24 cellular contexts compared by ENCODE assay signal in genomic region chr10:114033566-114033965, GRCh38. TPM values are rescaled to one million over a fixed set of nuclear protein-coding genes. Genes with fewer than 3 reads are reported as not detected.
"Had no signal": no experiment of that assay in that cellular context is flagged by ENCODE, and none has a peak within 500 bp of the region (broad histone marks: within the 10 kb centered on the region; RNA-seq: fewer than 3 reads in every experiment).

No MANE protein-coding gene starts in this region.

- H3K27ac ChIP-seq: brain microvascular endothelial cell, cardiac muscle cell, SJSA1 had no signal

- ATAC-seq: activated T-helper 17 cell treated with anti-CD3 and anti-CD28 coated beads, Interleukin-2, amount 50 U/mL, for 72 hours had no signal

- H3K4me3 ChIP-seq: cardiac muscle cell, SJSA1 had no signal

- H3K27ac Mint-ChIP-seq: activated B cell treated with CpG ODN at 0.5 μM for 24 hours; activated CD4-positive, alpha-beta T cell treated with anti-CD3 and anti-CD28 coated beads, Interleukin-2, amount 10 ng/mL, durations not matched to agents 24 days and 14 days; activated naive CD4-positive, alpha-beta T cell treated with anti-CD3 and anti-CD28 coated beads for 36 hours; activated naive CD8-positive, alpha-beta T cell treated with anti-CD3 and anti-CD28 coated beads for 36 hours; activated T-helper 17 cell treated with anti-CD3 and anti-CD28 coated beads, Interleukin-2, amount 50 U/mL, for 72 hours; T-helper 1 cell treated with Interleukin-12 subunit alpha and Interleukin-12 subunit beta and Interleukin-4 antibody, amounts not matched to agents 30 μg/mL and 1 μg/mL, for 36 hours had no signal

- H3K27me3 ChIP-seq: brain microvascular endothelial cell, SJSA1 had no signal

- H3K9me3 ChIP-seq: SJSA1 had no signal

- H3K4me1 Mint-ChIP-seq: activated B cell treated with CpG ODN at 0.5 μM for 24 hours; activated T-helper 17 cell treated with anti-CD3 and anti-CD28 coated beads, Interleukin-2, amount 50 U/mL, for 72 hours had no signal

- DNase-seq: activated B cell treated with CpG ODN at 0.5 μM for 24 hours; activated CD4-positive, alpha-beta T cell treated with anti-CD3 and anti-CD28 coated beads for 1 hour; activated CD4-positive, alpha-beta T cell treated with anti-CD3 and anti-CD28 coated beads, Interleukin-2, amount 10 ng/mL, durations not matched to agents 24 days and 14 days; activated CD4-positive, alpha-beta T cell treated with anti-CD3 and anti-CD28 coated beads, Interleukin-2, amount 50 U/mL, for 48 hours; activated gamma-delta T cell; activated naive CD4-positive, alpha-beta T cell treated with anti-CD3 and anti-CD28 coated beads for 36 hours; activated naive CD8-positive, alpha-beta T cell treated with anti-CD3 and anti-CD28 coated beads for 36 hours; activated T-cell treated with anti-CD3 and anti-CD28 coated beads for 4 hours; activated T-cell treated with anti-CD3 and anti-CD28 coated beads, Interleukin-2, amount 50 U/mL, for 48 hours; Kasumi-1; KBM-7; NCI-H1048; NCI-H146; NCI-H1930; NCI-H345; NCI-H510A; NCI-H526 treated with DMSO at 0.1 percent for 48 hours; NCI-H82; SHP77 had no signal

- H3K36me3 Mint-ChIP-seq: activated naive CD8-positive, alpha-beta T cell treated with anti-CD3 and anti-CD28 coated beads for 36 hours had no signal

- H3K9me3 Mint-ChIP-seq: activated B cell treated with CpG ODN at 0.5 μM for 24 hours; activated CD4-positive, alpha-beta T cell treated with anti-CD3 and anti-CD28 coated beads, Interleukin-2, amount 10 ng/mL, durations not matched to agents 24 days and 14 days; activated naive CD4-positive, alpha-beta T cell treated with anti-CD3 and anti-CD28 coated beads for 36 hours; activated naive CD8-positive, alpha-beta T cell treated with anti-CD3 and anti-CD28 coated beads for 36 hours; activated T-helper 17 cell treated with anti-CD3 and anti-CD28 coated beads, Interleukin-2, amount 50 U/mL, for 72 hours; T-helper 1 cell treated with Interleukin-12 subunit alpha and Interleukin-12 subunit beta and Interleukin-4 antibody, amounts not matched to agents 30 μg/mL and 1 μg/mL, for 36 hours had no signal

- H3K4me3 Mint-ChIP-seq: activated B cell treated with CpG ODN at 0.5 μM for 24 hours; activated CD4-positive, alpha-beta T cell treated with anti-CD3 and anti-CD28 coated beads, Interleukin-2, amount 10 ng/mL, durations not matched to agents 24 days and 14 days; activated naive CD4-positive, alpha-beta T cell treated with anti-CD3 and anti-CD28 coated beads for 36 hours; activated naive CD8-positive, alpha-beta T cell treated with anti-CD3 and anti-CD28 coated beads for 36 hours; activated T-helper 17 cell treated with anti-CD3 and anti-CD28 coated beads, Interleukin-2, amount 50 U/mL, for 72 hours; T-helper 1 cell treated with Interleukin-12 subunit alpha and Interleukin-12 subunit beta and Interleukin-4 antibody, amounts not matched to agents 30 μg/mL and 1 μg/mL, for 36 hours had no signal

RNA-seq across cellular contexts. Expression of gene ADRB1, which starts 10.1 kb away (rescaled TPM):
- total RNA-seq: activated B cell treated with CpG ODN at 0.5 μM for 24 hours; activated CD4-positive, alpha-beta T cell treated with anti-CD3 and anti-CD28 coated beads, Interleukin-2, amount 10 ng/mL, durations not matched to agents 24 days and 14 days; activated naive CD4-positive, alpha-beta T cell treated with anti-CD3 and anti-CD28 coated beads for 36 hours; activated T-helper 17 cell treated with anti-CD3 and anti-CD28 coated beads, Interleukin-2, amount 50 U/mL, for 72 hours had no signal
